Comparison of ENCODE assay signal across 8 cellular contexts in genomic region chr1:156505679-156506298, GRCh38. TPM values are rescaled to one million over a fixed set of nuclear protein-coding genes. Genes with fewer than 3 reads are reported as not detected.
DNase-seq lines count a peak whose midpoint lies in the region; ATAC-seq and TF ChIP-seq lines count a peak whose summit lies in the region.

No MANE protein-coding gene starts in this region.

- H3K36me3 Mint-ChIP-seq in activated B cell treated with CpG ODN at 0.5 μM for 24 hours (ENCODE audit: low read depth) (no peaks in the 10 kb centered on the region), glutamatergic neuron (ENCODE audit: unreplicated experiment) (no peaks in the 10 kb centered on the region)

- TF ChIP-seq POLR2A in HCT116 (IDR thresholded peaks at IDR 0.05; ENCODE audit: borderline replicate concordance, extremely low read depth, insufficient read depth, insufficient read length) = no peak

- POLR2A ChIA-PET in HCT116 (lab: Charles Lee) = interaction anchor here (0.9 kb wide), 1 partner anchor 14 kb away, joined by 3 read pairs; no protein-coding TSS in a partner anchor
- POLR2A ChIA-PET in activated B cell treated with CpG ODN at 0.5 μM for 24 hours (lab: Charles Lee) = interaction anchor here (0.6 to 21.6 kb wide), 21 partner anchors 11 to 261 kb away, joined by 3 to 1179 read pairs (median 6); partner anchors contain the start of genes GPATCH4, MRPL24, NAXE and PRCC
- POLR2A ChIA-PET in GM10248 (lab: Yijun Ruan, JAX) = interaction anchor here (0.6 to 1.3 kb wide), 3 partner anchors 49 to 1668 kb away, joined by 4 to 10 read pairs (median 6); no protein-coding TSS in a partner anchor

- TF ChIP-seq CTCF in HCT116 (IDR thresholded peaks at IDR 0.05 in 2 of 3, conservative IDR thresholded peaks at IDR 0.05 in 1 of 3; ENCODE audit: borderline replicate concordance in 1 of 3, insufficient read depth in 1 of 3, low read depth in 2 of 3, low read length in 2 of 3) (no peak), activated B cell treated with CpG ODN at 0.5 μM for 24 hours (IDR thresholded peaks at IDR 0.05) (no peak), glutamatergic neuron (IDR thresholded peaks at IDR 0.05; ENCODE audit: partially characterized antibody, unreplicated experiment) (no peak), smooth muscle cell (IDR thresholded peaks at IDR 0.05; ENCODE audit: borderline replicate concordance, insufficient read depth, poor library complexity, severe bottlenecking) (no peak), GM10248 (IDR thresholded peaks at IDR 0.05; ENCODE audit: control extremely low read depth, extremely low read depth, low read depth, missing control alignments) (no peak)

- H2AFZ ChIP-seq in HCT116 (ENCODE audit: low read depth, low read length, poor library complexity, severe bottlenecking) (no peak overlapping the region), smooth muscle cell (ENCODE audit: low read depth) (no peak overlapping the region)

- peaks cover 73% of the 10 kb centered on the region for H3K4me1 Mint-ChIP-seq in activated B cell treated with CpG ODN at 0.5 μM for 24 hours
- H3K4me1 Mint-ChIP-seq in glutamatergic neuron (ENCODE audit: low read depth, unreplicated experiment) = peaks cover 43% of the 10 kb centered on the region

- H3K4me1 ChIP-seq in HCT116 (ENCODE audit: control insufficient read depth in 1 of 2, insufficient read depth in 2 of 2, low read length in 2 of 2) (peaks cover 40 to 63% of the 10 kb centered on the region in 2 experiments), smooth muscle cell (ENCODE audit: low read depth) (peaks cover 33% of the 10 kb centered on the region)

- H3K27me3 ChIP-seq in HCT116 (ENCODE audit: insufficient read depth, low read length) (no peaks in the 10 kb centered on the region), smooth muscle cell (ENCODE audit: low read depth) (no peaks in the 10 kb centered on the region)

- H3K79me2 ChIP-seq in HCT116 (ENCODE audit: insufficient read depth, low read length) (no peaks in the 10 kb centered on the region), smooth muscle cell (ENCODE audit: low read depth) (no peaks in the 10 kb centered on the region)

- H3K9me3 ChIP-seq in HCT116 (ENCODE audit: control insufficient read depth in 1 of 2, insufficient read depth in 1 of 2, low read depth in 1 of 2, low read length in 2 of 2) (no peaks in the 10 kb centered on the region), smooth muscle cell (replicated peaks; ENCODE audit: low read depth) (no peaks in the 10 kb centered on the region)

- H3K27ac ChIP-seq in HCT116 (ENCODE audit: low read depth, low read length) (peak overlapping the region; percentile 99), smooth muscle cell (ENCODE audit: low read depth) (peak overlapping the region; percentile 100)

- ATAC-seq in HCT116 (no peak), activated B cell treated with CpG ODN at 0.5 μM for 24 hours (ENCODE audit: low read depth) (no peak), GM21360 (IDR thresholded peaks at IDR 0.05; ENCODE audit: unreplicated experiment) (no peak)

- intact Hi-C loops in HCT116 (cut with micrococcal nuclease) = loop anchor here (1.0 to 10.0 kb wide), 2 partner anchors 48 to 239 kb away; partner anchors contain the start of gene MRPL24
- intact Hi-C loops in activated B cell treated with CpG ODN at 0.5 μM for 24 hours (cut with micrococcal nuclease) = loop anchor here (1.0 to 5.0 kb wide), 10 partner anchors 17 to 262 kb away; partner anchors contain the start of genes CCT3, GPATCH4, HDGF and PRCC

- peak overlapping the region; percentile 76 for H3K4me3 Mint-ChIP-seq in activated B cell treated with CpG ODN at 0.5 μM for 24 hours
- peak overlapping the region; percentile 85 for H3K4me3 Mint-ChIP-seq in glutamatergic neuron (ENCODE audit: unreplicated experiment)

- peak overlapping the region; percentile 93 for H3K4me2 ChIP-seq in HCT116 (ENCODE audit: low read length)
- peak overlapping the region; percentile 91 for H3K4me2 ChIP-seq in smooth muscle cell

- H3K27me3 Mint-ChIP-seq in activated B cell treated with CpG ODN at 0.5 μM for 24 hours = no peaks in the 10 kb centered on the region
- H3K27me3 Mint-ChIP-seq in glutamatergic neuron (ENCODE audit: unreplicated experiment) = peaks cover 29% of the 10 kb centered on the region

- no peak for DNase-seq in HCT116 (ENCODE audit: low read depth, low spot score)
- no peak for DNase-seq in activated B cell treated with CpG ODN at 0.5 μM for 24 hours
- DNase-seq in glutamatergic neuron = no peak
- no peak for DNase-seq in smooth muscle cell (lab: John Stamatoyannopoulos, UW; ENCODE audit: unreplicated experiment)
- DNase-seq in activated effector memory CD4-positive, alpha-beta T cell treated with anti-CD3 and anti-CD28 coated beads, Interleukin-2, amount 50 U/mL, for 16 hours = no peak
- no peak for DNase-seq in effector CD8-positive, alpha-beta T cell (lab: John Stamatoyannopoulos, UW)
- no peak for DNase-seq in GM10248 (ENCODE audit: extremely low spot score)

- BruUV-seq in HCT116 (replicated peaks; lab: Mats Ljungman, UMichigan) = TSS peak; percentile 56

- H3K36me3 ChIP-seq in HCT116 (ENCODE audit: control insufficient read depth in 1 of 2, insufficient read depth in 2 of 2, low read length in 2 of 2) (no peaks in the 10 kb centered on the region), smooth muscle cell (ENCODE audit: low read depth) (no peaks in the 10 kb centered on the region)

- H3K9me2 ChIP-seq in HCT116 (ENCODE audit: insufficient read depth) = no peaks in the 10 kb centered on the region

- CTCF ChIA-PET in HCT116 (lab: Charles Lee) (interaction anchor here (0.7 to 2.1 kb wide), 3 partner anchors 12 to 103 kb away, joined by 3 to 4 read pairs (median 4); no protein-coding TSS in a partner anchor), activated B cell treated with CpG ODN at 0.5 μM for 24 hours (lab: Charles Lee) (interaction anchor here (7.9 kb wide), 1 partner anchor 24 kb away, joined by 164 read pairs; no protein-coding TSS in a partner anchor), GM10248 (lab: Yijun Ruan, JAX) (interaction anchor here (1.1 to 3.9 kb wide), 2 partner anchors 25 to 60 kb away, joined by 3 to 21 read pairs; no protein-coding TSS in a partner anchor)

- H3F3A ChIP-seq in smooth muscle cell (ENCODE audit: low read depth) = peaks cover 24% of the 10 kb centered on the region

- RAD21 ChIA-PET in HCT116 (lab: Charles Lee; ENCODE audit: low non-redundant PET in 1 of 2, low total read pairs in 2 of 2, uncharacterized antibody in 2 of 2, unreplicated experiment in 2 of 2) = no interaction called here

- peak overlapping the region; percentile 97 for H3K27ac Mint-ChIP-seq in activated B cell treated with CpG ODN at 0.5 μM for 24 hours
- H3K27ac Mint-ChIP-seq in glutamatergic neuron (ENCODE audit: unreplicated experiment) = peak overlapping the region; percentile 79

- H3K4me3 ChIP-seq in HCT116 (replicated peaks in 1 of 2; ENCODE audit: low read depth in 1 of 2, low read length in 2 of 2) (peak overlapping the region in 1 of 2 experiments; percentile 47; a peak in 1 of 4 replicates), smooth muscle cell (peak overlapping the region; percentile 39)

- no peaks in the 10 kb centered on the region for H3K9me3 Mint-ChIP-seq in activated B cell treated with CpG ODN at 0.5 μM for 24 hours
- H3K9me3 Mint-ChIP-seq in glutamatergic neuron (ENCODE audit: unreplicated experiment) = peaks cover 27% of the 10 kb centered on the region

- 88% methylated on average over 21 of the region's 21 CpGs for WGBS in smooth muscle cell (ENCODE audit: low lambda C conversion rate)

- TF ChIP-seq RAD21 in HCT116 (IDR thresholded peaks at IDR 0.05; ENCODE audit: low read depth) = no peak

- H4K20me1 ChIP-seq in HCT116 (ENCODE audit: insufficient read depth) (no peaks in the 10 kb centered on the region), smooth muscle cell (ENCODE audit: low read depth) (no peaks in the 10 kb centered on the region)

- peak overlapping the region; percentile 97 for H3K9ac ChIP-seq in HCT116 (ENCODE audit: low read length)
- H3K9ac ChIP-seq in smooth muscle cell (ENCODE audit: low read depth) = peak overlapping the region; percentile 97

TF ChIP-seq in HCT116, 20 proteins besides CTCF, POLR2A, EP300 and RAD21:
- no peak for TF ChIP-seq ZFX (IDR thresholded peaks at IDR 0.05)
- peak; percentile 9; the same call in 1 of the 2 replicates for TF ChIP-seq POLR2AphosphoS5 (IDR thresholded peaks at IDR 0.05; ENCODE audit: low read depth, low read length)

RNA-seq across cellular contexts. Expression of gene MEF2D, which starts 5.2 kb away (rescaled TPM):
- 44.2 TPM for total RNA-seq in HCT116 (2021; ENCODE audit: unreplicated experiment)
- polyA plus RNA-seq in HCT116 (2012) = 39.9 and 55.3 TPM in 2 replicates
- 101 and 114 TPM in 2 replicates for total RNA-seq in activated B cell treated with CpG ODN at 0.5 μM for 24 hours
- 50.0 TPM for total RNA-seq in glutamatergic neuron (ENCODE audit: unreplicated experiment)
- total RNA-seq in smooth muscle cell = 23.2 and 24.3 TPM in 2 replicates
- 40.5 and 45.6 TPM in 2 replicates for polyA plus RNA-seq in smooth muscle cell
